1 cellular context compared by ENCODE assay signal in the genomic region with DNA sequence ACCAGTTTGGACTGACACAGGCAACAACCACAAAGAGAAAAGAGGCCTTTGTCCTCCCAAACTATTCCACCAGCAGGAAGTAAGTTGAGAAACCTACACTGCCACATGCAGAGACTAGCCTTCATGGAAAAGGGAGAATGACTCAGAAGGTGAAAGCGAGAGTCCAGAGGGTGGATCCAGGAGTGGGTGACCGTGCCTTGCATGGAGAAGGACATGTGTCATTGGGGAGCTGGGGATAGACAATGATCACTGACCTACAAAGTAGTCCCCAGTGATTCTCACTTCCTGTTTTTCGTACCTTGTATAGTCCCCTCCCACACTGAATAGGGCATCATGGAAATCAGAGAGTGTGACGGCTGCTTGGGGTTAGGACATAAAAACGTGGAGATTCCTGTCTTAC.
A peak's percentile ranks its signal among the peaks of the same experiment; 100 is the strongest.
TF ChIP-seq lines count a peak whose summit lies in the region.

No MANE protein-coding gene starts in this region.

TF ChIP-seq in HepG2, 621 proteins besides CTCF, POLR2A, EP300 and RAD21 (continued from another document):
- TF ChIP-seq, protein P1, sequence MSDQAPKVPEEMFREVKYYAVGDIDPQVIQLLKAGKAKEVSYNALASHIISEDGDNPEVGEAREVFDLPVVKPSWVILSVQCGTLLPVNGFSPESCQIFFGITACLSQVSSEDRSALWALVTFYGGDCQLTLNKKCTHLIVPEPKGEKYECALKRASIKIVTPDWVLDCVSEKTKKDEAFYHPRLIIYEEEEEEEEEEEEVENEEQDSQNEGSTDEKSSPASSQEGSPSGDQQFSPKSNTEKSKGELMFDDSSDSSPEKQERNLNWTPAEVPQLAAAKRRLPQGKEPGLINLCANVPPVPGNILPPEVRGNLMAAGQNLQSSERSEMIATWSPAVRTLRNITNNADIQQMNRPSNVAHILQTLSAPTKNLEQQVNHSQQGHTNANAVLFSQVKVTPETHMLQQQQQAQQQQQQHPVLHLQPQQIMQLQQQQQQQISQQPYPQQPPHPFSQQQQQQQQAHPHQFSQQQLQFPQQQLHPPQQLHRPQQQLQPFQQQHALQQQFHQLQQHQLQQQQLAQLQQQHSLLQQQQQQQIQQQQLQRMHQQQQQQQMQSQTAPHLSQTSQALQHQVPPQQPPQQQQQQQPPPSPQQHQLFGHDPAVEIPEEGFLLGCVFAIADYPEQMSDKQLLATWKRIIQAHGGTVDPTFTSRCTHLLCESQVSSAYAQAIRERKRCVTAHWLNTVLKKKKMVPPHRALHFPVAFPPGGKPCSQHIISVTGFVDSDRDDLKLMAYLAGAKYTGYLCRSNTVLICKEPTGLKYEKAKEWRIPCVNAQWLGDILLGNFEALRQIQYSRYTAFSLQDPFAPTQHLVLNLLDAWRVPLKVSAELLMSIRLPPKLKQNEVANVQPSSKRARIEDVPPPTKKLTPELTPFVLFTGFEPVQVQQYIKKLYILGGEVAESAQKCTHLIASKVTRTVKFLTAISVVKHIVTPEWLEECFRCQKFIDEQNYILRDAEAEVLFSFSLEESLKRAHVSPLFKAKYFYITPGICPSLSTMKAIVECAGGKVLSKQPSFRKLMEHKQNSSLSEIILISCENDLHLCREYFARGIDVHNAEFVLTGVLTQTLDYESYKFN (CRISPR knock-in tag; conservative IDR thresholded peaks at IDR 0.05): peak; percentile 28; the same call in 1 of the 2 replicates
- TF ChIP-seq, protein P2, sequence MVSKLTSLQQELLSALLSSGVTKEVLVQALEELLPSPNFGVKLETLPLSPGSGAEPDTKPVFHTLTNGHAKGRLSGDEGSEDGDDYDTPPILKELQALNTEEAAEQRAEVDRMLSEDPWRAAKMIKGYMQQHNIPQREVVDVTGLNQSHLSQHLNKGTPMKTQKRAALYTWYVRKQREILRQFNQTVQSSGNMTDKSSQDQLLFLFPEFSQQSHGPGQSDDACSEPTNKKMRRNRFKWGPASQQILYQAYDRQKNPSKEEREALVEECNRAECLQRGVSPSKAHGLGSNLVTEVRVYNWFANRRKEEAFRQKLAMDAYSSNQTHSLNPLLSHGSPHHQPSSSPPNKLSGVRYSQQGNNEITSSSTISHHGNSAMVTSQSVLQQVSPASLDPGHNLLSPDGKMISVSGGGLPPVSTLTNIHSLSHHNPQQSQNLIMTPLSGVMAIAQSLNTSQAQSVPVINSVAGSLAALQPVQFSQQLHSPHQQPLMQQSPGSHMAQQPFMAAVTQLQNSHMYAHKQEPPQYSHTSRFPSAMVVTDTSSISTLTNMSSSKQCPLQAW (CRISPR knock-in tag; IDR thresholded peaks at IDR 0.05): peak; percentile 33; the same call in 1 of the 2 replicates
- TF ChIP-seq TEAD3 (CRISPR knock-in tag; optimal IDR thresholded peaks at IDR 0.05; ENCODE audit: borderline replicate concordance): peak; percentile 30
- peak; percentile 78; the same call in 1 of the 2 replicates for TF ChIP-seq ETV5 (CRISPR knock-in tag; IDR thresholded peaks at IDR 0.05; ENCODE audit: borderline replicate concordance)
- TF ChIP-seq ELF3 (CRISPR knock-in tag; IDR thresholded peaks at IDR 0.05): peak; percentile 97
- TF ChIP-seq, protein P3, sequence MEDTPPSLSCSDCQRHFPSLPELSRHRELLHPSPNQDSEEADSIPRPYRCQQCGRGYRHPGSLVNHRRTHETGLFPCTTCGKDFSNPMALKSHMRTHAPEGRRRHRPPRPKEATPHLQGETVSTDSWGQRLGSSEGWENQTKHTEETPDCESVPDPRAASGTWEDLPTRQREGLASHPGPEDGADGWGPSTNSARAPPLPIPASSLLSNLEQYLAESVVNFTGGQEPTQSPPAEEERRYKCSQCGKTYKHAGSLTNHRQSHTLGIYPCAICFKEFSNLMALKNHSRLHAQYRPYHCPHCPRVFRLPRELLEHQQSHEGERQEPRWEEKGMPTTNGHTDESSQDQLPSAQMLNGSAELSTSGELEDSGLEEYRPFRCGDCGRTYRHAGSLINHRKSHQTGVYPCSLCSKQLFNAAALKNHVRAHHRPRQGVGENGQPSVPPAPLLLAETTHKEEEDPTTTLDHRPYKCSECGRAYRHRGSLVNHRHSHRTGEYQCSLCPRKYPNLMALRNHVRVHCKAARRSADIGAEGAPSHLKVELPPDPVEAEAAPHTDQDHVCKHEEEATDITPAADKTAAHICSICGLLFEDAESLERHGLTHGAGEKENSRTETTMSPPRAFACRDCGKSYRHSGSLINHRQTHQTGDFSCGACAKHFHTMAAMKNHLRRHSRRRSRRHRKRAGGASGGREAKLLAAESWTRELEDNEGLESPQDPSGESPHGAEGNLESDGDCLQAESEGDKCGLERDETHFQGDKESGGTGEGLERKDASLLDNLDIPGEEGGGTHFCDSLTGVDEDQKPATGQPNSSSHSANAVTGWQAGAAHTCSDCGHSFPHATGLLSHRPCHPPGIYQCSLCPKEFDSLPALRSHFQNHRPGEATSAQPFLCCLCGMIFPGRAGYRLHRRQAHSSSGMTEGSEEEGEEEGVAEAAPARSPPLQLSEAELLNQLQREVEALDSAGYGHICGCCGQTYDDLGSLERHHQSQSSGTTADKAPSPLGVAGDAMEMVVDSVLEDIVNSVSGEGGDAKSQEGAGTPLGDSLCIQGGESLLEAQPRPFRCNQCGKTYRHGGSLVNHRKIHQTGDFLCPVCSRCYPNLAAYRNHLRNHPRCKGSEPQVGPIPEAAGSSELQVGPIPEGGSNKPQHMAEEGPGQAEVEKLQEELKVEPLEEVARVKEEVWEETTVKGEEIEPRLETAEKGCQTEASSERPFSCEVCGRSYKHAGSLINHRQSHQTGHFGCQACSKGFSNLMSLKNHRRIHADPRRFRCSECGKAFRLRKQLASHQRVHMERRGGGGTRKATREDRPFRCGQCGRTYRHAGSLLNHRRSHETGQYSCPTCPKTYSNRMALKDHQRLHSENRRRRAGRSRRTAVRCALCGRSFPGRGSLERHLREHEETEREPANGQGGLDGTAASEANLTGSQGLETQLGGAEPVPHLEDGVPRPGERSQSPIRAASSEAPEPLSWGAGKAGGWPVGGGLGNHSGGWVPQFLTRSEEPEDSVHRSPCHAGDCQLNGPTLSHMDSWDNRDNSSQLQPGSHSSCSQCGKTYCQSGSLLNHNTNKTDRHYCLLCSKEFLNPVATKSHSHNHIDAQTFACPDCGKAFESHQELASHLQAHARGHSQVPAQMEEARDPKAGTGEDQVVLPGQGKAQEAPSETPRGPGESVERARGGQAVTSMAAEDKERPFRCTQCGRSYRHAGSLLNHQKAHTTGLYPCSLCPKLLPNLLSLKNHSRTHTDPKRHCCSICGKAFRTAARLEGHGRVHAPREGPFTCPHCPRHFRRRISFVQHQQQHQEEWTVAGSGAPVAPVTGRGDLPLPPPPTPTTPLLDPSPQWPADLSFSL (CRISPR knock-in tag; IDR thresholded peaks at IDR 0.05): no peak
- TF ChIP-seq PAF1 (CRISPR knock-in tag; IDR thresholded peaks at IDR 0.05): no peak
- peak; percentile 46; the same call in 1 of the 3 replicates for TF ChIP-seq MXI1 (IDR thresholded peaks at IDR 0.05; ENCODE audit: borderline replicate concordance, low read depth, low read length)
- TF ChIP-seq JUN (CRISPR knock-in tag; IDR thresholded peaks at IDR 0.05): no peak
- no peak for TF ChIP-seq SP5 (CRISPR knock-in tag; IDR thresholded peaks at IDR 0.05; ENCODE audit: borderline replicate concordance, low read depth)
- TF ChIP-seq GATAD2A (CRISPR knock-in tag; IDR thresholded peaks at IDR 0.05): 0 out of 2 replicates have a peak, but pooled peaks have one; percentile 34
- TF ChIP-seq FOSL2 (CRISPR knock-in tag; IDR thresholded peaks at IDR 0.05): peak; percentile 83
- TF ChIP-seq, protein P4, sequence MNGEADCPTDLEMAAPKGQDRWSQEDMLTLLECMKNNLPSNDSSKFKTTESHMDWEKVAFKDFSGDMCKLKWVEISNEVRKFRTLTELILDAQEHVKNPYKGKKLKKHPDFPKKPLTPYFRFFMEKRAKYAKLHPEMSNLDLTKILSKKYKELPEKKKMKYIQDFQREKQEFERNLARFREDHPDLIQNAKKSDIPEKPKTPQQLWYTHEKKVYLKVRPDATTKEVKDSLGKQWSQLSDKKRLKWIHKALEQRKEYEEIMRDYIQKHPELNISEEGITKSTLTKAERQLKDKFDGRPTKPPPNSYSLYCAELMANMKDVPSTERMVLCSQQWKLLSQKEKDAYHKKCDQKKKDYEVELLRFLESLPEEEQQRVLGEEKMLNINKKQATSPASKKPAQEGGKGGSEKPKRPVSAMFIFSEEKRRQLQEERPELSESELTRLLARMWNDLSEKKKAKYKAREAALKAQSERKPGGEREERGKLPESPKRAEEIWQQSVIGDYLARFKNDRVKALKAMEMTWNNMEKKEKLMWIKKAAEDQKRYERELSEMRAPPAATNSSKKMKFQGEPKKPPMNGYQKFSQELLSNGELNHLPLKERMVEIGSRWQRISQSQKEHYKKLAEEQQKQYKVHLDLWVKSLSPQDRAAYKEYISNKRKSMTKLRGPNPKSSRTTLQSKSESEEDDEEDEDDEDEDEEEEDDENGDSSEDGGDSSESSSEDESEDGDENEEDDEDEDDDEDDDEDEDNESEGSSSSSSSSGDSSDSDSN (CRISPR knock-in tag; IDR thresholded peaks at IDR 0.05): no peak
- 0 out of 2 replicates have a peak, but pooled peaks have one; percentile 54 for TF ChIP-seq RNF2 (conservative IDR thresholded peaks at IDR 0.05; ENCODE audit: low read depth)
- TF ChIP-seq SAP130 (CRISPR knock-in tag; IDR thresholded peaks at IDR 0.05; ENCODE audit: low read depth): peak; percentile 63
- no peak for TF ChIP-seq HNRNPUL1 (IDR thresholded peaks at IDR 0.05; ENCODE audit: low read depth, low read length)
- TF ChIP-seq ZNF644 (CRISPR knock-in tag; IDR thresholded peaks at IDR 0.05; ENCODE audit: low read depth): peak; percentile 59; the same call in 1 of the 2 replicates
- TF ChIP-seq RARA (CRISPR knock-in tag; IDR thresholded peaks at IDR 0.05): peak; percentile 40; the same call in 1 of the 2 replicates
- TF ChIP-seq GABPB1 (CRISPR knock-in tag; IDR thresholded peaks at IDR 0.05): peak; percentile 26; the same call in 1 of the 2 replicates
- no peak for TF ChIP-seq RELA (CRISPR knock-in tag; IDR thresholded peaks at IDR 0.05)
- peak; percentile 21; the same call in 1 of the 2 replicates for TF ChIP-seq MIER2 (CRISPR knock-in tag; IDR thresholded peaks at IDR 0.05)
- peak; percentile 92; the same call in 1 of the 2 replicates for TF ChIP-seq ZNF441 (CRISPR knock-in tag; IDR thresholded peaks at IDR 0.05; ENCODE audit: borderline replicate concordance)
- TF ChIP-seq IRF2 (CRISPR knock-in tag; IDR thresholded peaks at IDR 0.05): peak; percentile 37; the same call in 1 of the 2 replicates
- 0 out of 2 replicates have a peak, but pooled peaks have one; percentile 26 for TF ChIP-seq SALL1 (CRISPR knock-in tag; IDR thresholded peaks at IDR 0.05)
- TF ChIP-seq ZNF737 (CRISPR knock-in tag; IDR thresholded peaks at IDR 0.05; ENCODE audit: borderline replicate concordance): no peak
- TF ChIP-seq, protein P5, sequence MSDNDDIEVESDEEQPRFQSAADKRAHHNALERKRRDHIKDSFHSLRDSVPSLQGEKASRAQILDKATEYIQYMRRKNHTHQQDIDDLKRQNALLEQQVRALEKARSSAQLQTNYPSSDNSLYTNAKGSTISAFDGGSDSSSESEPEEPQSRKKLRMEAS (IDR thresholded peaks at IDR 0.05): peak; percentile 43; the same call in 1 of the 2 replicates
